In the genomic region with DNA sequence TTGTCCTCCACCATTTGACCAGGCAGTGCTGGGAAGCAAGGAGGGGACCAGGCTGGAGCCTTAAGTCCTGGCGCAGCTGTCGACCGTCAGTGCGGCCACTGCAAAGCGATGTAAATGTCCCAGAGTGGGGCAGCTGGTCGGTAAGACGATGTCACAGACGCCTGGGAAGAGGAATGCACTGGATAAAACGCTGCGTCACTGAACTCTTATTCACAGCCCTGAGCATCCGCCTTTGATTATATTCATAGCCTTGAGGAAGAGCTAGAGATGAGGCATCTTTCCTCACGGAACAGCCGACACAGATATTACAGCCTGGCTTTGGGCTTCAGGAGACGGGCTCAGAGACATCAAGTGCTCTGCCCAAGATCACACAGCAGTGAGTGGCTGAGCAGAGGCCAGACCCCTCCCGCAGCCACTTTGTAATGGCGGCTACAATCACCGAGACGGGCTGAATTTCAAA, we compare ENCODE assay signal across 8 cellular contexts. TPM values are rescaled to one million over a fixed set of nuclear protein-coding genes. Genes with fewer than 3 reads are reported as not detected.
DNase-seq lines count a peak whose midpoint lies in the region; ATAC-seq, FAIRE-seq and TF ChIP-seq lines count a peak whose summit lies in the region.

No MANE protein-coding gene starts in this region.

- POLR2A ChIA-PET in GM12878 (lab: Charles Lee) = no interaction called here

- H4K91ac ChIP-seq in mesenchymal stem cell (ENCODE audit: low read length) = no peak overlapping the region

- no peak overlapping the region for H3K4ac ChIP-seq in mesenchymal stem cell (ENCODE audit: low read depth in 1 of 2, low read length in 2 of 2)

- TF ChIP-seq CTCF in heart left ventricle (IDR thresholded peaks at IDR 0.05) = no peak
- TF ChIP-seq CTCF in GM12878 (IDR thresholded peaks at IDR 0.05 in 2 of 3, conservative IDR thresholded peaks at IDR 0.05 in 1 of 3; ENCODE audit: control insufficient read depth in 2 of 3, extremely low read depth in 1 of 3, insufficient read depth in 1 of 3, low read depth in 3 of 3, low read length in 3 of 3) = no peak
- TF ChIP-seq CTCF in uterus (IDR thresholded peaks at IDR 0.05) = no peak

- H2AK5ac ChIP-seq in mesenchymal stem cell (ENCODE audit: low read length, severe bottlenecking) = no peak overlapping the region

- no peak overlapping the region for H2BK120ac ChIP-seq in mesenchymal stem cell (ENCODE audit: low read depth, low read length)

- H3K23ac ChIP-seq in mesenchymal stem cell (ENCODE audit: low read length in 2 of 2) = no peak overlapping the region

- RAD21 ChIA-PET in GM12878 (lab: Charles Lee; ENCODE audit: unreplicated experiment) = interaction anchor here (0.9 to 1.0 kb wide), 2 partner anchors 85 to 94 kb away, joined by 3 to 5 read pairs; no protein-coding TSS in a partner anchor

- TF ChIP-seq EP300 in GM12878 (IDR thresholded peaks at IDR 0.05; ENCODE audit: borderline replicate concordance in 1 of 2, control insufficient read depth in 1 of 2, low read depth in 2 of 2, low read length in 2 of 2) = no peak

- H2BK12ac ChIP-seq in mesenchymal stem cell (ENCODE audit: low read length in 2 of 2) = no peak overlapping the region

- intact Hi-C loops in heart left ventricle (cut with DNase I) = loop anchor here (5.0 to 10.0 kb wide), 7 partner anchors 91 to 1133 kb away; no protein-coding TSS in a partner anchor
- intact Hi-C loops in Right ventricle myocardium superior (cut with DNase I) = no loop called here
- intact Hi-C loops in GM12878 (cut with micrococcal nuclease; ENCODE audit: unreplicated experiment) = loop anchor here (5.0 to 10.0 kb wide), 2 partner anchors 88 to 161 kb away; no protein-coding TSS in a partner anchor
- intact Hi-C loops in uterus (cut with DNase I; ENCODE audit: low total_unique reads) = no loop called here

- H3K9me3 ChIP-seq in heart left ventricle (no peaks in the 10 kb centered on the region), GM12878 (replicated peaks; ENCODE audit: control insufficient read depth, insufficient read depth, low read length) (no peaks in the 10 kb centered on the region; the same call in 2 of the 3 replicates), mesenchymal stem cell (ENCODE audit: control insufficient read depth, low read length) (no peaks in the 10 kb centered on the region), uterus (no peaks in the 10 kb centered on the region)

- no peak overlapping the region for H3K9ac ChIP-seq in GM12878 (ENCODE audit: control insufficient read depth, insufficient read depth, low read length)
- peak overlapping the region; percentile 96 for H3K9ac ChIP-seq in mesenchymal stem cell (ENCODE audit: low read length)

- no peak for TF ChIP-seq POLR2A in heart left ventricle (IDR thresholded peaks at IDR 0.05)
- no peak for TF ChIP-seq POLR2A in GM12878 (IDR thresholded peaks at IDR 0.05; ENCODE audit: low read depth, low read length)
- TF ChIP-seq POLR2A in uterus (IDR thresholded peaks at IDR 0.05) = no peak

- 71 to 77% (median 73%) methylated on average over 18 of the region's 18 CpGs for WGBS in heart left ventricle, 4 donors
- WGBS in GM12878 (ENCODE audit: insufficient coverage, insufficient replicate concordance, low lambda C conversion rate, missing lambda C conversion rate) = 73% methylated on average over 18 of the region's 18 CpGs
- 83% methylated on average over 15 of the region's 18 CpGs for WGBS in mesenchymal stem cell

- H3K27me3 ChIP-seq in heart left ventricle (peaks cover 0 to 5% (median 0%) of the 10 kb centered on the region in 9 donors), GM12878 (replicated peaks in 1 of 2; ENCODE audit: control insufficient read depth in 2 of 2, insufficient read depth in 2 of 2, low read length in 1 of 2) (peaks cover 0 to 3% of the 10 kb centered on the region in 2 experiments; a peak in 1 of 4 replicates), mesenchymal stem cell (ENCODE audit: control insufficient read depth in 1 of 2, insufficient read depth in 1 of 2, low read length in 2 of 2) (no peaks in the 10 kb centered on the region), uterus (no peaks in the 10 kb centered on the region)

- H4K8ac ChIP-seq in mesenchymal stem cell (ENCODE audit: low read length) = no peak overlapping the region

- H3K36me3 ChIP-seq in heart left ventricle (no peaks in the 10 kb centered on the region), GM12878 (ENCODE audit: control insufficient read depth in 2 of 2, insufficient read depth in 2 of 2, low read length in 1 of 2) (no peaks in the 10 kb centered on the region), mesenchymal stem cell (ENCODE audit: control insufficient read depth in 1 of 2, insufficient read depth in 2 of 2, low read depth in 1 of 2, low read length in 2 of 2) (no peaks in the 10 kb centered on the region), uterus (no peaks in the 10 kb centered on the region)

- H3K4me3 ChIP-seq in heart left ventricle (peak overlapping the region in 11 of 12 donors; percentile 35 to 63 (median 56)), GM12878 (no peak overlapping the region), mesenchymal stem cell (ENCODE audit: insufficient read depth in 1 of 2, low read depth in 1 of 2, low read length in 2 of 2) (peak overlapping the region in 1 of 2 experiments; percentile 86), uterus (peak overlapping the region; percentile 30 to 37)

- H3K14ac ChIP-seq in mesenchymal stem cell (ENCODE audit: low read length in 2 of 2) = no peak overlapping the region

- no peak for ATAC-seq in heart left ventricle
- ATAC-seq in Right ventricle myocardium superior (ENCODE audit: poor library complexity) = no peak
- ATAC-seq in GM12878 = no peak; the same call in 2 of the 3 replicates
- ATAC-seq in GM18519 (IDR thresholded peaks at IDR 0.05; ENCODE audit: low FRiP score, unreplicated experiment) = no peak

- no TSS peak for BruUV-seq in GM12878 (replicated peaks; lab: Mats Ljungman, UMichigan)

- no peak for TF ChIP-seq RAD21 in GM12878 (IDR thresholded peaks at IDR 0.05; ENCODE audit: insufficient read depth, low read depth, low read length)

- H3K4me1 ChIP-seq in heart left ventricle (peaks cover 0 to 12% (median 2%) of the 10 kb centered on the region in 12 donors), GM12878 (ENCODE audit: control insufficient read depth, insufficient read depth, low read length) (no peaks in the 10 kb centered on the region), mesenchymal stem cell (ENCODE audit: control insufficient read depth, insufficient read depth, low read depth, low read length) (peaks cover 10% of the 10 kb centered on the region), uterus (no peaks in the 10 kb centered on the region)

- H3K27ac ChIP-seq in heart left ventricle = peak overlapping the region in 7 of 12 donors; percentile 11 to 78 (median 69)
- no peak overlapping the region for H3K27ac ChIP-seq in GM12878 (ENCODE audit: control insufficient read depth, insufficient read depth)
- no peak overlapping the region for H3K27ac ChIP-seq in mesenchymal stem cell (ENCODE audit: low read length, poor library complexity, severe bottlenecking)
- H3K27ac ChIP-seq in uterus = peak overlapping the region; percentile 69 to 78

- CTCF ChIA-PET in GM12878 (lab: Yijun Ruan, JAX) = interaction anchor here (0.7 to 2.4 kb wide), 18 partner anchors 9 to 1132 kb away, joined by 3 to 10 read pairs (median 3); no protein-coding TSS in a partner anchor

- H2BK15ac ChIP-seq in mesenchymal stem cell (ENCODE audit: low read depth, poor library complexity, severe bottlenecking) = no peak overlapping the region

- DNase-seq in heart left ventricle (no peak), Right ventricle myocardium superior (no peak), GM12878 (ENCODE audit: low read depth, low spot score) (no peak), mesenchymal stem cell (peak; percentile 6), uterus (no peak), GDM1 (lab: John Stamatoyannopoulos, UW) (no peak), NCI-H446 treated with DMSO at 0.1 percent for 48 hours (lab: John Stamatoyannopoulos, UW) (no peak)

- no peak overlapping the region for H2BK5ac ChIP-seq in mesenchymal stem cell (ENCODE audit: low read depth, low read length, poor library complexity, severe bottlenecking)

- H2AFZ ChIP-seq in GM12878 (ENCODE audit: control insufficient read depth, low read depth, low read length) (no peak overlapping the region; the same call in 1 of the 2 replicates), mesenchymal stem cell (ENCODE audit: low read depth, low read length) (no peak overlapping the region)

- H3K18ac ChIP-seq in mesenchymal stem cell (ENCODE audit: low read depth in 1 of 2, low read length in 2 of 2) = peak overlapping the region in 1 of 2 experiments; percentile 28

- SMC1A ChIA-PET in GM12878 (lab: Charles Lee; ENCODE audit: uncharacterized antibody, unreplicated experiment) = interaction anchor here (0.6 to 1.4 kb wide), 9 partner anchors 16 to 269 kb away, joined by 3 to 9 read pairs (median 3); no protein-coding TSS in a partner anchor

- in situ Hi-C loops in GM12878 (cut with MboI) = loop anchor here (5.0 to 25.0 kb wide), 2 partner anchors 518 to 1133 kb away; no protein-coding TSS in a partner anchor

- H3K4me2 ChIP-seq in GM12878 (ENCODE audit: control insufficient read depth, insufficient read depth) (peak overlapping the region; percentile 90), mesenchymal stem cell (ENCODE audit: low read length, poor library complexity, severe bottlenecking) (peak overlapping the region; percentile 89)

- no peak for FAIRE-seq in GM12878 (lab: Jason Lieb, UNC)

- H3K79me1 ChIP-seq in mesenchymal stem cell (replicated peaks; ENCODE audit: low read length, poor library complexity, severe bottlenecking) = no peaks in the 10 kb centered on the region

- H4K20me1 ChIP-seq in GM12878 (ENCODE audit: control insufficient read depth, insufficient read depth) = no peaks in the 10 kb centered on the region

- no peaks in the 10 kb centered on the region for H3K79me2 ChIP-seq in GM12878 (ENCODE audit: control insufficient read depth, insufficient read depth, low read length)

RNA-seq across cellular contexts. Expression of a gene that starts 17.6 kb away (rescaled TPM):
- 10 to 100 TPM; 11.8 to 23.5 (median 17.4) TPM for total RNA-seq in heart left ventricle
- polyA plus RNA-seq in heart left ventricle = 10 to 100 TPM in 1 of 2 donors, 1 to 10 TPM in 1; 6.0 to 12.1 TPM
- total RNA-seq in Right ventricle myocardium superior = 14.1 TPM
- 142 and 161 TPM in 2 replicates for total RNA-seq in GM12878 (2013; cell fraction: nucleolus; rRNA removed)
- total RNA-seq in GM12878 (2014; rRNA removed) = 19.1 and 20.4 TPM in 2 replicates
- 15.8 and 16.6 TPM in 2 replicates for total RNA-seq in GM12878 (2014; rRNA removed; fragmentation: Illumina TruSeq; extraction: Trizol)
- 27.6 and 34.0 TPM in 2 replicates for total RNA-seq in GM12878 (2021)
- 12.4 TPM for polyA plus RNA-seq in GM12878 (2011; ENCODE audit: low read depth)
- 23.2 and 24.1 TPM in 2 replicates for polyA plus RNA-seq in GM12878 (2011; rRNA removed)
- 33.1 and 34.0 TPM in 2 replicates for polyA plus RNA-seq in GM12878 (2011; cell fraction: cytosol; rRNA removed)
- polyA plus RNA-seq in GM12878 (2011; cell fraction: nucleus; rRNA removed) = 66.3 and 81.0 TPM in 2 replicates
- 19.6 and 21.1 TPM in 2 replicates for polyA plus RNA-seq in GM12878 (2012)
- 21.0 and 21.8 TPM in 2 replicates for polyA plus RNA-seq in GM12878 (2014; fragmentation: Illumina TruSeq; extraction: Trizol)
- 1 to 10 TPM; 4.0 to 6.1 TPM for polyA plus RNA-seq in GM12878 (2014; fragmentation: Nextera tagmentation; extraction: Ambion mirVana)
- 23.2 and 25.2 TPM in 2 replicates for polyA plus RNA-seq in GM12878 (2014; rRNA removed)
- polyA plus RNA-seq in GM12878 (2016; fragmentation: Nextera tagmentation; extraction: Ambion mirVana) = 10 to 100 TPM; 24.1 to 25.1 TPM
- 67.0 TPM in 2 replicates for polyA minus RNA-seq in GM12878 (2011; rRNA and poly(A)+ RNA removed)
- 13.8 and 14.8 TPM in 2 replicates for polyA minus RNA-seq in GM12878 (2011; cell fraction: cytosol; rRNA and poly(A)+ RNA removed)
- 62.4 and 109 TPM in 2 replicates for polyA minus RNA-seq in GM12878 (2011; cell fraction: nucleus; rRNA and poly(A)+ RNA removed)
- 10.0 TPM for polyA plus RNA-seq in mesenchymal stem cell (2013, experiment 1 of 2)
- polyA plus RNA-seq in mesenchymal stem cell (2013, experiment 2 of 2) = 11.2 TPM
- total RNA-seq in uterus = 10 to 100 TPM; 19.7 to 62.3 (median 38.8) TPM

Comparison
In these comparisons a context has a peak if more than half of its experiments do, and no peak if none do; other contexts are left out.
1. intact Hi-C loops: an anchor here in heart left ventricle (5.0 to 10.0 kb wide) and GM12878 (5.0 to 10.0 kb wide); none called in Right ventricle myocardium superior and uterus.
2. H3K27ac ChIP-seq: peak in heart left ventricle (7 of 12) and uterus (2 of 2); none in GM12878 (single experiment) and mesenchymal stem cell (single experiment).